ENCODE assay signal across 13 cellular contexts in the genomic region with DNA sequence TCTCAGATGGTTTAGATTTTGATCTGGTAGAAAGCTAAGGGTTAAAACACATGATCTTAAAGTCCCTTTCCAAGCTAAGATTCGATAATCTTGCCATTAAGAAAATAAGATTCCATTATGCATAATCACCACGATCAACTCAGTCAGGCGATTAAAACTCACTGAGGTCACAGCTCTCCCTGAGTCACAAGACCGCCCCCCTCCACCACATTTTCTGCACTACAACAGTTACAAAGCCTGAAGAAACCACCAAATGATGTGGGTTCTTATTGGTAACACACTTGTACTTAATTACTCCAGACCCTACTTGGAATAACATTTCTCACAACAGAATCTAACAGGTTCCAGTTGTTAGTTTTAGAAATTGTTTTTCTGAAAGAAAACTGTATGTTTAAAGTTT.
DNase-seq lines count a peak whose midpoint lies in the region; FAIRE-seq and TF ChIP-seq lines count a peak whose summit lies in the region.
"Had no signal": no experiment of that assay in that cellular context is flagged by ENCODE, and none has a peak within 500 bp of the region (broad histone marks: within the 10 kb centered on the region; RNA-seq: fewer than 3 reads in every experiment).

No MANE protein-coding gene starts in this region.

- peaks cover 0 to 2% of the 10 kb centered on the region in 2 donors for H3K9me3 ChIP-seq in neuronal stem cell (replicated peaks in 1 of 2; ENCODE audit: control insufficient read depth in 2 of 2, insufficient read depth in 1 of 2, low read depth in 1 of 2, low read length in 2 of 2)

- no peak overlapping the region for H2BK12ac ChIP-seq in neuronal stem cell (ENCODE audit: low read length)

- H3K4me3 ChIP-seq in brain microvascular endothelial cell (ENCODE audit: low read depth, low read length) (no peak overlapping the region), retinal pigment epithelial cell (ENCODE audit: low read length) (no peak overlapping the region), neuronal stem cell (ENCODE audit: low read length in 2 of 2) (no peak overlapping the region)
- H3K4me3 ChIP-seq: coronary artery had no signal

- H3K23ac ChIP-seq in neuronal stem cell (ENCODE audit: low read depth, low read length, poor library complexity), result no peak overlapping the region

- in situ Hi-C loops in brain microvascular endothelial cell (cut with HindIII; ENCODE audit: low pct_ligation_motif_present, low sequenced_read_pairs), result no loop called here

- no peak overlapping the region for H3K9ac ChIP-seq in neuronal stem cell (ENCODE audit: low read depth, low read length, poor library complexity)

- H4K8ac ChIP-seq in neuronal stem cell (ENCODE audit: low read depth, low read length), result no peak overlapping the region

- H3K4me2 ChIP-seq in neuronal stem cell (ENCODE audit: insufficient read depth, low read length, poor library complexity, severe bottlenecking), result no peak overlapping the region

- H3K27ac ChIP-seq in brain microvascular endothelial cell, result no peak overlapping the region
- H3K27ac ChIP-seq in neuronal stem cell (replicated peaks; ENCODE audit: low read length), result no peak overlapping the region
- H3K27ac ChIP-seq: coronary artery, HL-60 had no signal

- no peaks in the 10 kb centered on the region for H3K79me1 ChIP-seq in neuronal stem cell (ENCODE audit: low read depth, low read length)

- H3K14ac ChIP-seq in neuronal stem cell (ENCODE audit: low read length), result no peak overlapping the region

- TF ChIP-seq CTCF in D721Med (IDR thresholded peaks at IDR 0.05; ENCODE audit: insufficient read depth, missing control alignments), result no peak
- TF ChIP-seq CTCF in brain microvascular endothelial cell (IDR thresholded peaks at IDR 0.05; ENCODE audit: low read depth, low read length, missing control alignments), result no peak
- TF ChIP-seq CTCF in retinal pigment epithelial cell (conservative IDR thresholded peaks at IDR 0.05; ENCODE audit: low read depth, low read length), result no peak

- no CpG with 5 or more reads among the region's 4 CpGs for WGBS in neuronal stem cell (ENCODE audit: extremely low coverage in 2 of 2, insufficient read length in 2 of 2, insufficient replicate concordance in 1 of 2), 2 donors

- DNase-seq in D721Med (ENCODE audit: insufficient read length, low spot score) (no peak), LHCN-M2 (ENCODE audit: low read depth) (peak; percentile 41), brain microvascular endothelial cell (peak; percentile 56), retinal pigment epithelial cell (ENCODE audit: low read depth) (peak; percentile 88), SK-N-DZ (ENCODE audit: low spot score) (no peak), germinal center (ENCODE audit: low spot score) (no peak), NCI-H146 treated with DMSO at 0.1 percent for 48 hours (lab: John Stamatoyannopoulos, UW; ENCODE audit: unreplicated experiment) (no peak), neuronal stem cell (ENCODE audit: low spot score) (no peak)
- DNase-seq: head of caudate nucleus, NCI-H1105 treated with DMSO at 0.1 percent for 48 hours, NCI-H748 treated with DMSO at 0.1 percent for 48 hours had no signal

- no peak overlapping the region for H2AK5ac ChIP-seq in neuronal stem cell (ENCODE audit: low read depth, low read length)

- H3K4me1 ChIP-seq in neuronal stem cell (ENCODE audit: control insufficient read depth in 2 of 2, insufficient read depth in 1 of 2, low read depth in 1 of 2, low read length in 2 of 2), result no peaks in the 10 kb centered on the region

- H3K4ac ChIP-seq in neuronal stem cell (ENCODE audit: low read length), result no peak overlapping the region

- H2AFZ ChIP-seq in neuronal stem cell (ENCODE audit: low read length), result no peak overlapping the region

- no peak overlapping the region for H4K91ac ChIP-seq in neuronal stem cell (ENCODE audit: low read depth, low read length, poor library complexity)

- no peak overlapping the region for H3K18ac ChIP-seq in neuronal stem cell (ENCODE audit: low read length)

- FAIRE-seq in D721Med (lab: Jason Lieb, UNC), result peak; percentile 96

- no peak overlapping the region for H2BK5ac ChIP-seq in neuronal stem cell (ENCODE audit: low read length)

- H3K36me3 ChIP-seq in brain microvascular endothelial cell (replicated peaks) (no peaks in the 10 kb centered on the region), neuronal stem cell (replicated peaks in 1 of 2; ENCODE audit: control insufficient read depth in 2 of 2, insufficient read depth in 2 of 2, low read length in 2 of 2) (no peaks in the 10 kb centered on the region)

- H2BK120ac ChIP-seq in neuronal stem cell (ENCODE audit: low read depth, low read length), result no peak overlapping the region

- no peaks in the 10 kb centered on the region for H3K27me3 ChIP-seq in brain microvascular endothelial cell (replicated peaks)
- H3K27me3 ChIP-seq in neuronal stem cell (ENCODE audit: control insufficient read depth in 3 of 3, insufficient read depth in 3 of 3, low read depth in 1 of 3, low read length in 3 of 3), result no peaks in the 10 kb centered on the region

- no peak overlapping the region for H2BK15ac ChIP-seq in neuronal stem cell (ENCODE audit: low read length)

Comparison
In these comparisons a context has a peak if more than half of its experiments do, and no peak if none do; other contexts are left out.
1. DNase-seq: peak in LHCN-M2 (single experiment), brain microvascular endothelial cell (single experiment) and retinal pigment epithelial cell (single experiment); none in D721Med (single experiment), SK-N-DZ (single experiment), germinal center (single experiment), NCI-H146 treated with DMSO at 0.1 percent for 48 hours (single experiment) and neuronal stem cell (single experiment).